ENCODE assay signal across 19 cellular contexts in the genomic region with DNA sequence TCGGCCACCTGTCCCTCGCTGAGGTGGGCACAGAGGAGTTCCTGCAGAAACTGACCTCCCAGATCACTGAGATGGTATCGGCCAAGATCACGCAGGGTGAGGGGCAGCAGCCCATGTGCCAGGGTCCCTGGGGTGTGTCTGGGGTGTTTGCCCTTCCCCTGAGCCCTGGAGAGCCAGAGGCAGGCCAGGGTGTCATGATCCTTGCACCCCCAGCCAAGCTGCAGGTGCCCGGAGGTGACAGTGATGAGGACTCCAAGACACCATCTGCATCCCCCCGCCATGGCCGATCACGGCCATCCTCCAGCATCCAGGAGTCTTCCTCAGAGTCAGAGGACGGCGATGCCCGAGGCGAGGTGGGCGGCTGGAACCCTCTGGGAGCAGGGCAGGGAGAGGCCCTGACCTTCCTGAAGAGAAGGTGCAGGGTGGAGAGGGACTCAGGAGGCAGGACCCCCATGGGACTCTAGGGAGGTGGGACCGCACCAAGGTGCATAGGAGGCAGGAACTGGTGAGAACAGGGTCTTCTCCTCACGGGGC.
DNase-seq lines count a peak whose midpoint lies in the region; ATAC-seq, FAIRE-seq and TF ChIP-seq lines count a peak whose summit lies in the region.
"Had no signal": no experiment of that assay in that cellular context is flagged by ENCODE, and none has a peak within 500 bp of the region (broad histone marks: within the 10 kb centered on the region; RNA-seq: fewer than 3 reads in every experiment).

No MANE protein-coding gene starts in this region.

- CTCF ChIA-PET in HepG2 (lab: Yijun Ruan, JAX; ENCODE audit: low intra/inter-chr PET ratio, low total read pairs) = no interaction called here

- H3K4me3 ChIP-seq in right lobe of liver = no peak overlapping the region
- H3K4me3 ChIP-seq in HepG2 (replicated peaks in 1 of 3; ENCODE audit: insufficient read depth in 1 of 3, low read depth in 2 of 3, low read length in 3 of 3) = no peak overlapping the region
- H3K4me3 ChIP-seq in kidney (ENCODE audit: low read length in 2 of 2) = no peak overlapping the region
- H3K4me3 ChIP-seq: colonic mucosa, GM23248 had no signal

- DNase-seq in right lobe of liver (peak; percentile 4 to 36 (median 33)), HepG2 (ENCODE audit: low spot score) (no peak), kidney (peak; percentile 57), posterior vena cava (ENCODE audit: low spot score) (peak; percentile 70), SKM-1 (lab: John Stamatoyannopoulos, UW; ENCODE audit: unreplicated experiment) (no peak)
- DNase-seq: activated CD4-positive, CD25-positive, alpha-beta regulatory T cell; colonic mucosa; DMS 273 treated with DMSO at 0.1 percent for 48 hours; Kasumi-1; midbrain; NCI-H187; stimulated activated CD4-positive, alpha-beta T cell treated with anti-CD3 and anti-CD28 coated beads, Interleukin-4, amount 100 ng/mL, for 4 hours; T1000 had no signal

- TF ChIP-seq CTCF in right lobe of liver (IDR thresholded peaks at IDR 0.05) = no peak
- TF ChIP-seq CTCF in HepG2 (CRISPR knock-in tag; IDR thresholded peaks at IDR 0.05) = no peak
- no peak for TF ChIP-seq CTCF in kidney (IDR thresholded peaks at IDR 0.05; ENCODE audit: borderline replicate concordance, extremely low read depth, insufficient read depth)

- H3K36me3 ChIP-seq in right lobe of liver (no peaks in the 10 kb centered on the region), HepG2 (replicated peaks in 1 of 2; ENCODE audit: control insufficient read depth in 1 of 2, insufficient read depth in 2 of 2, low read length in 2 of 2) (no peaks in the 10 kb centered on the region), kidney (ENCODE audit: control insufficient read depth in 1 of 2, insufficient read depth in 2 of 2, low read length in 2 of 2) (peaks cover 5 to 10% of the 10 kb centered on the region in 2 donors)
- H3K36me3 ChIP-seq: colonic mucosa had no signal

- intact Hi-C loops in right lobe of liver (cut with DNase I) (no loop called here), HepG2 (cut with micrococcal nuclease; ENCODE audit: unreplicated experiment) (no loop called here), kidney (cut with DNase I) (no loop called here), posterior vena cava (cut with DNase I) (no loop called here)

- H4K20me1 ChIP-seq in HepG2 (ENCODE audit: insufficient read depth, low read length) = no peaks in the 10 kb centered on the region

- H3K79me2 ChIP-seq in HepG2 (ENCODE audit: insufficient read depth, low read length) = no peaks in the 10 kb centered on the region

- FAIRE-seq in HepG2 (lab: Jason Lieb, UNC) = no peak
- no peak for FAIRE-seq in kidney (lab: Jason Lieb, UNC)
- FAIRE-seq: endometrium had no signal

- H3K27me3 ChIP-seq in right lobe of liver = no peaks in the 10 kb centered on the region
- peaks cover 6 to 7% of the 10 kb centered on the region in 2 experiments; a peak in 3 of 5 replicates for H3K27me3 ChIP-seq in HepG2 (ENCODE audit: control insufficient read depth in 1 of 2, insufficient read depth in 2 of 2, low read length in 2 of 2)
- H3K27me3 ChIP-seq: colonic mucosa had no signal

- no peak for ATAC-seq in right lobe of liver
- no peak for ATAC-seq in HepG2
- no peak for ATAC-seq in GM18511 (IDR thresholded peaks at IDR 0.05; ENCODE audit: unreplicated experiment)
- ATAC-seq in HG03469 (IDR thresholded peaks at IDR 0.05; ENCODE audit: unreplicated experiment) = no peak
- ATAC-seq: activated T-cell treated with anti-CD3 and anti-CD28 coated beads, Interleukin-2, amount 50 U/mL, for 72 hours had no signal

- H3K4me1 ChIP-seq in right lobe of liver (no peaks in the 10 kb centered on the region), HepG2 (ENCODE audit: insufficient read depth, low read length) (no peaks in the 10 kb centered on the region), kidney (ENCODE audit: control insufficient read depth in 1 of 2, insufficient read depth in 1 of 2, low read depth in 1 of 2, low read length in 2 of 2) (no peaks in the 10 kb centered on the region)
- H3K4me1 ChIP-seq: colonic mucosa had no signal

- H3K9me3 ChIP-seq in right lobe of liver (no peaks in the 10 kb centered on the region), HepG2 (ENCODE audit: low read length) (no peaks in the 10 kb centered on the region), kidney (ENCODE audit: control insufficient read depth in 1 of 2, low read length in 2 of 2) (no peaks in the 10 kb centered on the region)
- H3K9me3 ChIP-seq: colonic mucosa had no signal

- BruUV-seq in HepG2 (replicated peaks; lab: Mats Ljungman, UMichigan) = no TSS peak

- H3K4me2 ChIP-seq in HepG2 (ENCODE audit: low read depth, low read length) = no peak overlapping the region

- H3K27ac ChIP-seq in right lobe of liver (no peak overlapping the region), HepG2 (ENCODE audit: extremely low read length, insufficient read depth, low read length) (no peak overlapping the region), kidney (ENCODE audit: low read depth in 2 of 2, low read length in 2 of 2) (no peak overlapping the region)
- H3K27ac ChIP-seq: colonic mucosa, GM23248, RWPE1 had no signal

- TF ChIP-seq RAD21 in HepG2 (CRISPR knock-in tag; IDR thresholded peaks at IDR 0.05) = no peak

- POLR2A ChIA-PET in HepG2 (lab: Yijun Ruan, JAX) = no interaction called here

- TF ChIP-seq POLR2A in right lobe of liver (IDR thresholded peaks at IDR 0.05) = no peak
- no peak for TF ChIP-seq POLR2A in HepG2 (IDR thresholded peaks at IDR 0.05; ENCODE audit: insufficient read depth in 1 of 2, low read depth in 2 of 2, low read length in 2 of 2)

- TF ChIP-seq EP300 in HepG2 (IDR thresholded peaks at IDR 0.05; ENCODE audit: low read depth in 2 of 2, low read length in 2 of 2) (no peak), HepG2 (CRISPR knock-in tag; IDR thresholded peaks at IDR 0.05; ENCODE audit: borderline replicate concordance) (no peak)

- no peak overlapping the region for H2AFZ ChIP-seq in HepG2 (ENCODE audit: low read length)
- H2AFZ ChIP-seq: GM23248 had no signal

- 100% methylated on average over 1 of the region's 15 CpGs for WGBS in right lobe of liver (ENCODE audit: insufficient coverage, low coverage, low lambda C conversion rate, missing lambda C conversion rate)
- 31% methylated on average over 7 of the region's 15 CpGs for WGBS in HepG2 (ENCODE audit: low lambda C conversion rate)

- in situ Hi-C loops in HepG2 (cut with HindIII; ENCODE audit: extremely low pct_ligation_motif_present, low pct_unique_long_range_greater_than_20kb) = no loop called here

- H3K9ac ChIP-seq in HepG2 (ENCODE audit: insufficient read depth, low read depth, low read length) (no peak overlapping the region), kidney (ENCODE audit: low read length in 2 of 2) (no peak overlapping the region)
- H3K9ac ChIP-seq: GM23248 had no signal

TF ChIP-seq in HepG2, 621 proteins besides CTCF, POLR2A, EP300 and RAD21:
- no peak for TF ChIP-seq HOXD1 (CRISPR knock-in tag; IDR thresholded peaks at IDR 0.05)
TF ChIP-seq in HepG2: peak in this region for 0.

Comparison
In these comparisons a context has a peak if more than half of its experiments do, and no peak if none do; other contexts are left out.
1. DNase-seq: peak in right lobe of liver (3 of 3), kidney (single experiment) and posterior vena cava (single experiment); none in HepG2 (single experiment) and SKM-1 (single experiment).